In genomic region chrX:53383376-53384087, GRCh38 we compare ENCODE assay signal across 1 cellular context.
A peak's percentile ranks its signal among the peaks of the same experiment; 100 is the strongest.
TF ChIP-seq lines count a peak whose summit lies in the region.

No MANE protein-coding gene starts in this region.

TF ChIP-seq in HepG2, 621 proteins besides CTCF, POLR2A, EP300 and RAD21 (continued from another document and continues in another):
- TF ChIP-seq RFXANK (CRISPR knock-in tag; IDR thresholded peaks at IDR 0.05): no peak
- TF ChIP-seq KDM5A (IDR thresholded peaks at IDR 0.05; ENCODE audit: borderline replicate concordance, low read length): no peak
- TF ChIP-seq ZBTB26 (CRISPR knock-in tag; IDR thresholded peaks at IDR 0.05; ENCODE audit: borderline replicate concordance): no peak
- no peak for TF ChIP-seq ZNF580 (CRISPR knock-in tag; IDR thresholded peaks at IDR 0.05; ENCODE audit: borderline replicate concordance, low read depth)
- TF ChIP-seq SOX6 (IDR thresholded peaks at IDR 0.05): no peak
- TF ChIP-seq SOX6 (CRISPR knock-in tag; IDR thresholded peaks at IDR 0.05): peak; percentile 66
- no peak for TF ChIP-seq ADNP (CRISPR knock-in tag; IDR thresholded peaks at IDR 0.05)
- peak; percentile 22; the same call in 1 of the 2 replicates for TF ChIP-seq SALL1 (CRISPR knock-in tag; IDR thresholded peaks at IDR 0.05)
- no peak for TF ChIP-seq ZFP36L2 (CRISPR knock-in tag; IDR thresholded peaks at IDR 0.05)
- TF ChIP-seq ZNF710 (CRISPR knock-in tag; IDR thresholded peaks at IDR 0.05; ENCODE audit: borderline replicate concordance): 0 out of 2 replicates have a peak, but pooled peaks have one; percentile 35
- TF ChIP-seq ZNF609 (CRISPR knock-in tag; IDR thresholded peaks at IDR 0.05; ENCODE audit: borderline replicate concordance): no peak
- no peak for TF ChIP-seq THAP9 (CRISPR knock-in tag; IDR thresholded peaks at IDR 0.05; ENCODE audit: borderline replicate concordance)
- TF ChIP-seq ZNF414 (CRISPR knock-in tag; IDR thresholded peaks at IDR 0.05): no peak
- TF ChIP-seq EED (CRISPR knock-in tag; IDR thresholded peaks at IDR 0.05): no peak
- no peak for TF ChIP-seq AFF4 (CRISPR knock-in tag; IDR thresholded peaks at IDR 0.05)
- TF ChIP-seq KMT2B (CRISPR knock-in tag; IDR thresholded peaks at IDR 0.05): no peak
- TF ChIP-seq POGK (CRISPR knock-in tag; conservative IDR thresholded peaks at IDR 0.05): no peak
- peak; percentile 21; the same call in 1 of the 2 replicates for TF ChIP-seq ISL2 (CRISPR knock-in tag; IDR thresholded peaks at IDR 0.05)
- TF ChIP-seq HMG20A (CRISPR knock-in tag; IDR thresholded peaks at IDR 0.05; ENCODE audit: borderline replicate concordance): peak; percentile 40; the same call in 1 of the 2 replicates
- no peak for TF ChIP-seq TRIM24 (CRISPR knock-in tag; IDR thresholded peaks at IDR 0.05)
- TF ChIP-seq NR2F2 (IDR thresholded peaks at IDR 0.05; ENCODE audit: borderline replicate concordance, low read depth): no peak
- TF ChIP-seq MBNL3 (CRISPR knock-in tag; conservative IDR thresholded peaks at IDR 0.05): no peak
- TF ChIP-seq ZNF121 (CRISPR knock-in tag; IDR thresholded peaks at IDR 0.05): no peak
- TF ChIP-seq HOMEZ (CRISPR knock-in tag; IDR thresholded peaks at IDR 0.05; ENCODE audit: low read depth): no peak
- TF ChIP-seq ZNF850 (CRISPR knock-in tag; conservative IDR thresholded peaks at IDR 0.05): no peak
- TF ChIP-seq FOSL1 (CRISPR knock-in tag; IDR thresholded peaks at IDR 0.05; ENCODE audit: borderline replicate concordance): no peak
- no peak for TF ChIP-seq NR3C1 (CRISPR knock-in tag; IDR thresholded peaks at IDR 0.05)
- no peak for TF ChIP-seq ZNF674 (CRISPR knock-in tag; IDR thresholded peaks at IDR 0.05; ENCODE audit: low read depth)
- no peak for TF ChIP-seq POLR2G (IDR thresholded peaks at IDR 0.05; ENCODE audit: low read depth, low read length)
- no peak for TF ChIP-seq ZFP41 (CRISPR knock-in tag; IDR thresholded peaks at IDR 0.05; ENCODE audit: borderline replicate concordance)
- TF ChIP-seq ZBTB14 (CRISPR knock-in tag; IDR thresholded peaks at IDR 0.05): no peak
- no peak for TF ChIP-seq CBX2 (IDR thresholded peaks at IDR 0.05; ENCODE audit: low read depth, low read length)
- no peak for TF ChIP-seq CBX2 (CRISPR knock-in tag; IDR thresholded peaks at IDR 0.05; ENCODE audit: low read depth)
- 0 out of 2 replicates have a peak, but pooled peaks have one; percentile 35 for TF ChIP-seq BCL6 (CRISPR knock-in tag; IDR thresholded peaks at IDR 0.05)
- no peak for TF ChIP-seq NFE2L2 (IDR thresholded peaks at IDR 0.05; ENCODE audit: low read length)
